In genomic region chr12:48182659-48183058, GRCh38 we compare ENCODE assay signal across 8 cellular contexts. TPM values are rescaled to one million over a fixed set of nuclear protein-coding genes. Genes with fewer than 3 reads are reported as not detected.
A peak's percentile ranks its signal among the peaks of the same experiment; 100 is the strongest.
DNase-seq lines count a peak whose midpoint lies in the region; ATAC-seq and TF ChIP-seq lines count a peak whose summit lies in the region.

No MANE protein-coding gene starts in this region.

- H3F3A ChIP-seq in SU-DHL-6 (ENCODE audit: insufficient read depth): no peaks in the 10 kb centered on the region

- H3K4me2 ChIP-seq in SU-DHL-6 (ENCODE audit: low read depth, low read length, poor library complexity, severe bottlenecking): peak overlapping the region; percentile 89

- peaks cover 14 to 15% (median 14%) of the 10 kb centered on the region in 3 donors for H3K4me1 ChIP-seq in skeletal muscle tissue (ENCODE audit: control insufficient read depth in 3 of 3, insufficient read depth in 3 of 3, low read length in 3 of 3)

- no peak for TF ChIP-seq CTCF in SU-DHL-6 (IDR thresholded peaks at IDR 0.05; ENCODE audit: insufficient read depth, low read length, poor library complexity, severe bottlenecking)
- no peak for TF ChIP-seq CTCF in fibroblast of villous mesenchyme (IDR thresholded peaks at IDR 0.05; ENCODE audit: insufficient read depth, low read depth, low read length)

- H3K36me3 ChIP-seq in SU-DHL-6 (ENCODE audit: low read length) (no peaks in the 10 kb centered on the region), skeletal muscle tissue (ENCODE audit: control insufficient read depth in 3 of 3, insufficient read depth in 3 of 3, low read length in 3 of 3) (no peaks in the 10 kb centered on the region)

- no peaks in the 10 kb centered on the region for H4K20me1 ChIP-seq in SU-DHL-6 (ENCODE audit: low read depth, low read length)

- H3K27me3 ChIP-seq in SU-DHL-6 (ENCODE audit: low read length): no peaks in the 10 kb centered on the region
- H3K27me3 ChIP-seq in skeletal muscle tissue (ENCODE audit: control insufficient read depth in 3 of 3, insufficient read depth in 3 of 3, low read length in 3 of 3): peaks cover 42 to 66% (median 47%) of the 10 kb centered on the region in 3 donors

- no peaks in the 10 kb centered on the region for H3K9me2 ChIP-seq in SU-DHL-6 (replicated peaks; ENCODE audit: insufficient read depth, low read length)

- H3K4me3 ChIP-seq in SU-DHL-6 (ENCODE audit: insufficient read depth, low read length, poor library complexity, severe bottlenecking) (peak overlapping the region; percentile 64), fibroblast of villous mesenchyme (ENCODE audit: low read depth, low read length) (peak overlapping the region; percentile 76), skeletal muscle tissue (ENCODE audit: low read length in 3 of 3) (peak overlapping the region; percentile 73 to 79 (median 74))

- H3K79me2 ChIP-seq in SU-DHL-6 (ENCODE audit: insufficient read depth, low read length): no peaks in the 10 kb centered on the region

- peak overlapping the region; percentile 88 for H2AFZ ChIP-seq in SU-DHL-6 (ENCODE audit: low read depth, low read length, severe bottlenecking)

- ATAC-seq in GM21825 (IDR thresholded peaks at IDR 0.05; ENCODE audit: unreplicated experiment) (peak; percentile 5), HG02870 (IDR thresholded peaks at IDR 0.05; ENCODE audit: unreplicated experiment) (no peak), HG03571 (IDR thresholded peaks at IDR 0.05; ENCODE audit: unreplicated experiment) (no peak)

- H3K9me3 ChIP-seq in SU-DHL-6 (ENCODE audit: insufficient read depth, low read length) (no peaks in the 10 kb centered on the region), skeletal muscle tissue (ENCODE audit: control insufficient read depth in 3 of 3, low read length in 3 of 3) (no peaks in the 10 kb centered on the region)

- DNase-seq in fibroblast of villous mesenchyme (ENCODE audit: low read depth) (no peak), NCI-H2081 (lab: John Stamatoyannopoulos, UW) (no peak), NCI-H2171 (lab: John Stamatoyannopoulos, UW) (no peak)

- H3K27ac ChIP-seq in SU-DHL-6 (ENCODE audit: low read depth, low read length): no peak overlapping the region
- no peak overlapping the region for H3K27ac ChIP-seq in skeletal muscle tissue (ENCODE audit: low read depth, low read length)

- H3K9ac ChIP-seq in SU-DHL-6 (ENCODE audit: low read length) (peak overlapping the region; percentile 49), skeletal muscle tissue (ENCODE audit: low read depth in 1 of 3, low read length in 3 of 3) (peak overlapping the region in 2 of 3 donors; percentile 28 to 43)

RNA-seq across cellular contexts. Expression of gene CCDC184, which starts 0.8 kb away (rescaled TPM):
- total RNA-seq in fibroblast of villous mesenchyme (0.32 and 0.43 TPM in 2 replicates), skeletal muscle tissue (0.52 TPM)

RNA-seq across cellular contexts. Expression of gene OR10AD1, which starts 20.4 kb away (rescaled TPM):
- total RNA-seq in fibroblast of villous mesenchyme (not detected in 2 replicates), skeletal muscle tissue (not detected)

RNA-seq across cellular contexts. Expression of gene ASB8, which starts 25.3 kb away (rescaled TPM):
- total RNA-seq in fibroblast of villous mesenchyme (23.7 and 27.4 TPM in 2 replicates), skeletal muscle tissue (32.9 TPM)
